Comparison of ENCODE assay signal across 8 cellular contexts in the genomic region with DNA sequence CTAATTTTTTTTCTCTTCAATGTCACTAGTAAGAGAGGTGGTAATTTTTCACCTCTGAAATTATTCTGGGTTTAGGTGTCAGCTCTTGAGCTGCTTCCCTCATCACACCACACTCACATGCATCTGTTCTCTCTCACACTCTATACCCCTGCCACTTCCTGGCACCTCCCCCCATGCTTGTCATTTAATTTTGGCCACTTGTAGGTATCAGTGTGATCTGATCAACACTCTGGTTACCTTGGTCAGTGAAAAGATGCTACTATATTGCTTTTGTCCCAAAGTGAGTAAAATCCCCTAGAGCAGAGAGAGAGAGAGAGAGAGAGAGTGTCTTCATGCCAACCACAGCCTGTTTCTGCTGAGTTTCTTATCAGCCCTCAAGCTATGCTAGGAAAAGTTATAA. TPM values are rescaled to one million over a fixed set of nuclear protein-coding genes. Genes with fewer than 3 reads are reported as not detected.
DNase-seq lines count a peak whose midpoint lies in the region; ATAC-seq and TF ChIP-seq lines count a peak whose summit lies in the region.

No MANE protein-coding gene starts in this region.

- peak; percentile 31 for ATAC-seq in Right ventricle myocardium inferior
- ATAC-seq in HG03571 (IDR thresholded peaks at IDR 0.05; ENCODE audit: unreplicated experiment): peak; percentile 66
- no peak for ATAC-seq in thoracic aorta (ENCODE audit: insufficient number of reproducible peaks, low FRiP score, low read depth)

- H3K4me1 ChIP-seq in ascending aorta (peaks cover 0 to 21% of the 10 kb centered on the region in 2 donors), thoracic aorta (ENCODE audit: control insufficient read depth in 1 of 2, low read depth in 2 of 2) (peaks cover 26 to 60% of the 10 kb centered on the region in 2 donors)

- TF ChIP-seq CTCF in ascending aorta (IDR thresholded peaks at IDR 0.05): no peak
- TF ChIP-seq CTCF in thoracic aorta (IDR thresholded peaks at IDR 0.05): no peak

- intact Hi-C loops in Right ventricle myocardium inferior (cut with DNase I): no loop called here
- intact Hi-C loops in cardiac septum (cut with DNase I): no loop called here
- intact Hi-C loops in ascending aorta (cut with DNase I): no loop called here

- in situ Hi-C loops in ACHN (cut with HindIII; ENCODE audit: low pct_ligation_motif_present, low pct_unique_long_range_greater_than_20kb, low sequenced_read_pairs): no loop called here

- H3K36me3 ChIP-seq in ascending aorta: peaks cover 0 to 17% of the 10 kb centered on the region in 2 donors
- H3K36me3 ChIP-seq in thoracic aorta: no peaks in the 10 kb centered on the region

- H3K27me3 ChIP-seq in ascending aorta: no peaks in the 10 kb centered on the region
- H3K27me3 ChIP-seq in thoracic aorta (replicated peaks; ENCODE audit: insufficient read depth): no peaks in the 10 kb centered on the region

- no peaks in the 10 kb centered on the region for H3K9me3 ChIP-seq in ascending aorta
- no peaks in the 10 kb centered on the region for H3K9me3 ChIP-seq in thoracic aorta

- H3K4me3 ChIP-seq in ascending aorta (peak overlapping the region in 1 of 2 donors; percentile 10), thoracic aorta (no peak overlapping the region)

- DNase-seq in Right ventricle myocardium inferior (ENCODE audit: missing footprints) (no peak), cardiac septum (ENCODE audit: low spot score) (no peak), ascending aorta (ENCODE audit: low spot score in 2 of 2) (no peak), thoracic aorta (ENCODE audit: low spot score) (no peak), HuH-7.5 (ENCODE audit: low spot score) (no peak), A172 (ENCODE audit: low spot score) (no peak), ACHN (no peak)

- peak overlapping the region; percentile 4 to 55 for H3K27ac ChIP-seq in ascending aorta
- H3K27ac ChIP-seq in thoracic aorta: peak overlapping the region; percentile 44 to 57

RNA-seq across cellular contexts. Expression of a gene that starts 42.5 kb away (rescaled TPM):
- total RNA-seq in Right ventricle myocardium inferior: 28.1 TPM
- total RNA-seq in cardiac septum: 40.3 TPM
- 9.6 TPM for total RNA-seq in ascending aorta
- 10 to 100 TPM; 42.4 to 55.5 TPM for total RNA-seq in thoracic aorta
- 74.6 and 97.8 TPM in 2 replicates for total RNA-seq in A172 (2014; rRNA removed; shearing (Covaris generic))
